Comparison of ENCODE assay signal across 1 cellular context in the genomic region with DNA sequence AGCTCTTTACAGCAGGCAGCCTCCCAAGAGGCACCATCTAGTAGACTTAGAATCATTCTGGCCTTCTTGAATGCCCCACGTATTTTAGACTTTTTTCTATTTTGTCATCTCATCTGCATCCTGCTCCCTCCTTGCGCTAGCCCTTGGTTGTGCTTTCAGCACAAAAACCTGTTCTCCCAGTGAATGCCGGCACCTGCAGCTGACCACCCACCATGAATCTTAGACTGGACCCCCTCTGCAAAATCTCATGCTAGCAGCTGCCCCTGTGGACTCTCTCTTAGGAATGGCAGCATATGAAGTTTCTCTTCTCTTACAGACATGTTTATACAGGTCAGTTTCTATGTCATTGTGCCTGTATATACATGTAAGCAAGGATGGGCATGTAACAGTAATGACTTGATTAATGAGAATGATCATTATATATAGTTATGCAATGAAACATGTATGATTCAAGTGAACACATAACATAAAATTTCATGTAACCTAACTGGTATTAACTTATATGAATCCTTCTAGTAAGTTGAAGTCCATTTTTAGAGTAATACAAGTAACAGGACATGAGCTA.
TF ChIP-seq lines count a peak whose summit lies in the region.

No MANE protein-coding gene starts in this region.

TF ChIP-seq in HepG2, 621 proteins besides CTCF, POLR2A, EP300 and RAD21 (continued from another document):
- TF ChIP-seq ZBTB4 (CRISPR knock-in tag; IDR thresholded peaks at IDR 0.05; ENCODE audit: borderline replicate concordance) (no peak), IKZF4 (CRISPR knock-in tag; IDR thresholded peaks at IDR 0.05; ENCODE audit: borderline replicate concordance, low read depth, not compliant biosample characterization) (no peak), HHEX (CRISPR knock-in tag; IDR thresholded peaks at IDR 0.05) (no peak), ZFP1 (CRISPR knock-in tag; IDR thresholded peaks at IDR 0.05) (no peak), ZNF878 (CRISPR knock-in tag; IDR thresholded peaks at IDR 0.05) (no peak), HMG20B (CRISPR knock-in tag; conservative IDR thresholded peaks at IDR 0.05) (no peak), NR1H2 (CRISPR knock-in tag; IDR thresholded peaks at IDR 0.05; ENCODE audit: borderline replicate concordance, low read depth) (no peak), TRAFD1 (CRISPR knock-in tag; IDR thresholded peaks at IDR 0.05; ENCODE audit: borderline replicate concordance) (no peak), MAFG (CRISPR knock-in tag; IDR thresholded peaks at IDR 0.05) (no peak), ZNF572 (CRISPR knock-in tag; IDR thresholded peaks at IDR 0.05) (no peak), CSRNP1 (CRISPR knock-in tag; IDR thresholded peaks at IDR 0.05) (no peak), PHF20 (CRISPR knock-in tag; IDR thresholded peaks at IDR 0.05) (no peak), ZNF235 (CRISPR knock-in tag; IDR thresholded peaks at IDR 0.05; ENCODE audit: borderline replicate concordance) (no peak), TFDP2 (CRISPR knock-in tag; IDR thresholded peaks at IDR 0.05) (peak; percentile 10; the same call in 1 of the 2 replicates), RBFOX2 (IDR thresholded peaks at IDR 0.05; ENCODE audit: low read depth, low read length) (peak; percentile 45)
- TF ChIP-seq, protein P1, sequence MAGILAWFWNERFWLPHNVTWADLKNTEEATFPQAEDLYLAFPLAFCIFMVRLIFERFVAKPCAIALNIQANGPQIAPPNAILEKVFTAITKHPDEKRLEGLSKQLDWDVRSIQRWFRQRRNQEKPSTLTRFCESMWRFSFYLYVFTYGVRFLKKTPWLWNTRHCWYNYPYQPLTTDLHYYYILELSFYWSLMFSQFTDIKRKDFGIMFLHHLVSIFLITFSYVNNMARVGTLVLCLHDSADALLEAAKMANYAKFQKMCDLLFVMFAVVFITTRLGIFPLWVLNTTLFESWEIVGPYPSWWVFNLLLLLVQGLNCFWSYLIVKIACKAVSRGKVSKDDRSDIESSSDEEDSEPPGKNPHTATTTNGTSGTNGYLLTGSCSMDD (CRISPR knock-in tag; IDR thresholded peaks at IDR 0.05): no peak
